11 cellular contexts compared by ENCODE assay signal in genomic region chr3:105853801-105854432, GRCh38. TPM values are rescaled to one million over a fixed set of nuclear protein-coding genes. Genes with fewer than 3 reads are reported as not detected.
DNase-seq lines count a peak whose midpoint lies in the region; ATAC-seq, FAIRE-seq and TF ChIP-seq lines count a peak whose summit lies in the region.
"Had no signal": no experiment of that assay in that cellular context is flagged by ENCODE, and none has a peak within 500 bp of the region (broad histone marks: within the 10 kb centered on the region; RNA-seq: fewer than 3 reads in every experiment).

No MANE protein-coding gene starts in this region.

- intact Hi-C loops in transverse colon (cut with DNase I; ENCODE audit: low total_unique reads) (no loop called here), kidney (cut with DNase I) (no loop called here), ovary (cut with DNase I) (no loop called here)

- H3K27me3 ChIP-seq in transverse colon (no peaks in the 10 kb centered on the region), ovary (no peaks in the 10 kb centered on the region)

- no peak for TF ChIP-seq POLR2A in transverse colon (IDR thresholded peaks at IDR 0.05)
- TF ChIP-seq POLR2A in ovary (IDR thresholded peaks at IDR 0.05): no peak

- no peak overlapping the region for H3K9ac ChIP-seq in kidney (ENCODE audit: low read length in 2 of 2)

- 51 to 59% methylated on average over 6 to 7 of the region's 7 CpGs for WGBS in transverse colon (ENCODE audit: low coverage in 1 of 2), 2 donors
- WGBS in ovary, 3 donors: 91 to 94% (median 92%) methylated on average over 7 of the region's 7 CpGs

- no peak for FAIRE-seq in kidney (lab: Jason Lieb, UNC)

- H3K36me3 ChIP-seq in transverse colon: peaks cover 0 to 16% (median 5%) of the 10 kb centered on the region in 4 donors
- H3K36me3 ChIP-seq in kidney (ENCODE audit: control insufficient read depth in 1 of 2, insufficient read depth in 2 of 2, low read length in 2 of 2): peaks cover 5 to 9% of the 10 kb centered on the region in 2 donors
- no peaks in the 10 kb centered on the region for H3K36me3 ChIP-seq in ovary

- peak; percentile 99 for ATAC-seq in HG02798 (IDR thresholded peaks at IDR 0.05; ENCODE audit: poor library complexity, unreplicated experiment)

- TF ChIP-seq CTCF in transverse colon (IDR thresholded peaks at IDR 0.05): no peak
- TF ChIP-seq CTCF in kidney (IDR thresholded peaks at IDR 0.05; ENCODE audit: borderline replicate concordance, extremely low read depth, insufficient read depth): no peak
- no peak for TF ChIP-seq CTCF in ovary (IDR thresholded peaks at IDR 0.05)

- H3K27ac ChIP-seq in transverse colon (no peak overlapping the region), kidney (ENCODE audit: low read depth in 2 of 2, low read length in 2 of 2) (no peak overlapping the region), ovary (no peak overlapping the region)

- in situ Hi-C loops in transverse colon (cut with MboI; ENCODE audit: low pct_ligation_motif_present in 1 of 4, low pct_unique_long_range_greater_than_20kb in 1 of 4, low sequenced_read_pairs in 3 of 4): loop anchor here in 1 of 4 donors (25.0 kb wide), 1 partner anchor 167 kb away; no protein-coding TSS in a partner anchor

- TF ChIP-seq EP300 in transverse colon (IDR thresholded peaks at IDR 0.05; ENCODE audit: low read depth) (no peak), ovary (IDR thresholded peaks at IDR 0.05) (no peak)

- H3K4me3 ChIP-seq in transverse colon: no peak overlapping the region
- no peak overlapping the region for H3K4me3 ChIP-seq in kidney (ENCODE audit: low read length in 2 of 2)
- no peak overlapping the region for H3K4me3 ChIP-seq in ovary

- peak; percentile 21 for DNase-seq in activated gamma-delta T cell (lab: John Stamatoyannopoulos, UW)
- DNase-seq in activated gamma-delta T cell treated with Interleukin-2 at 50 U/mL for 16 hours: no peak
- peak; percentile 95 for DNase-seq in NAMALWA (ENCODE audit: low spot score)
- peak; percentile 41 for DNase-seq in transverse colon
- no peak for DNase-seq in kidney
- DNase-seq in NCI-H2171 treated with DMSO at 0.1 percent for 48 hours (lab: John Stamatoyannopoulos, UW): no peak
- no peak for DNase-seq in ovary
- DNase-seq: ACHN; NCI-H1105 treated with DMSO at 0.1 percent for 48 hours; stimulated activated CD4-positive, alpha-beta T cell treated with anti-CD3 and anti-CD28 coated beads, Interleukin-1b, Interleukin-23, amount 100 ng/mL, for 48 hours had no signal

- H3K4me1 ChIP-seq in transverse colon: peaks cover 0 to 8% (median 2%) of the 10 kb centered on the region in 4 donors
- H3K4me1 ChIP-seq in kidney (ENCODE audit: control insufficient read depth in 1 of 2, insufficient read depth in 1 of 2, low read depth in 1 of 2, low read length in 2 of 2): no peaks in the 10 kb centered on the region
- no peaks in the 10 kb centered on the region for H3K4me1 ChIP-seq in ovary (ENCODE audit: insufficient read depth)

- H3K9me3 ChIP-seq in transverse colon (no peaks in the 10 kb centered on the region), kidney (ENCODE audit: control insufficient read depth in 1 of 2, low read length in 2 of 2) (no peaks in the 10 kb centered on the region), ovary (no peaks in the 10 kb centered on the region)

RNA-seq across cellular contexts. Expression of gene CBLB, which starts 14.9 kb away (rescaled TPM):
- 10 to 100 TPM; 25.1 to 76.2 (median 63.6) TPM for total RNA-seq in transverse colon
- 48.4 TPM for total RNA-seq in kidney
- 7.7 TPM for polyA plus RNA-seq in kidney (ENCODE audit: insufficient read depth, low read depth, low replicate concordance)
- 100 to 1,000 TPM in 1 of 7 donors, 10 to 100 TPM in 6; 30.6 to 133 (median 40.5) TPM for total RNA-seq in ovary
- polyA plus RNA-seq in ovary: 10 to 100 TPM; 14.8 to 51.8 TPM

Comparison
In these comparisons a context has a peak if more than half of its experiments do, and no peak if none do; other contexts are left out.
1. DNase-seq: peak in activated gamma-delta T cell (single experiment), NAMALWA (single experiment) and transverse colon (single experiment); none in activated gamma-delta T cell treated with Interleukin-2 at 50 U/mL for 16 hours (single experiment), kidney (single experiment), NCI-H2171 treated with DMSO at 0.1 percent for 48 hours (single experiment) and ovary (0 of 5).